In the genomic region with DNA sequence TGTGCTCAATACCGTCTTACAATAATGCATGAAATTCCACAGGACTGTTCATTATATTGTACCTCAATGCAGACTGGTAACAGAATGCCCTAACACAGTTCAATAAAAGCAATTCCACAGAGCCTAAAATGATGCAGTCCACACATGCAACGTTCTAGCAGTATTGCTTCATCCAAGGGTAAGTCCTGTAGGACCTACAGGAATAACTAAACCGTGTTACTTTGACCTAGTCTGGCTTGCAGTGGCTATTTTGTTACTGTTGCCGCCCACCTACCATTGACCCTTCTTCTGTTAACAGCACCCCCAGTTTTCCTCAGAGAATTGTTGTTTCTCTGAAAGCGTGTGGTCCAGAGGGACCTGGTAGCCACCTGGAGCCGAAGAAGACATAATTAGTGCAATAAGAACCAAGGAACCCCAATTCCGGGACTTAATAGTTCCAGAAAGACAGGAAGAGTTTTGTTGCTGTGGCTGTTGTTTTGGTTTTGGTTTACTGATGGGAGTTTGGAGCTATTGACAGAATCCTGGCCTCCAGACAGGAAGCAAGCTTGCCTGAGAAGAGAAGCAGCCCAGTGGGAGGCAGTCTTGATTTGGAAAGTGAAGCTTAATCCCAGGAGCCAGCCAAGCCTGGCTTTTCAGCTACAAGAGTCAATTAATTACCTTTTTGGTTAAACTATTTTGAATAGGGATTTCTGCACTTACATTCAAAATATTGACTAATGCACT, we compare ENCODE assay signal across 14 cellular contexts.
DNase-seq lines count a peak whose midpoint lies in the region; ATAC-seq and TF ChIP-seq lines count a peak whose summit lies in the region.
"Had no signal": no experiment of that assay in that cellular context is flagged by ENCODE, and none has a peak within 500 bp of the region (broad histone marks: within the 10 kb centered on the region; RNA-seq: fewer than 3 reads in every experiment).

No MANE protein-coding gene starts in this region.

- H3K27me3 Mint-ChIP-seq in endodermal cell (ENCODE audit: insufficient read depth) = no peaks in the 10 kb centered on the region
- no peaks in the 10 kb centered on the region for H3K27me3 Mint-ChIP-seq in T-helper 2 cell treated with Interferon-gamma antibody and Interleukin-4, amounts not matched to agents 5 μg/mL and 100 μg/mL, for 36 hours (ENCODE audit: low read depth)
- H3K27me3 Mint-ChIP-seq: activated naive CD8-positive, alpha-beta T cell treated with anti-CD3 and anti-CD28 coated beads, Interleukin-2, amount 10 ng/mL, durations not matched to agents 7 days and 5 days had no signal

- H2BK5ac ChIP-seq in mesenchymal stem cell (ENCODE audit: low read depth, low read length, poor library complexity, severe bottlenecking) = no peak overlapping the region

- H3K36me3 Mint-ChIP-seq in endodermal cell (ENCODE audit: low read depth) = peaks cover 2% of the 10 kb centered on the region
- H3K36me3 Mint-ChIP-seq in T-helper 2 cell treated with Interferon-gamma antibody and Interleukin-4, amounts not matched to agents 5 μg/mL and 100 μg/mL, for 36 hours (ENCODE audit: low read depth) = no peaks in the 10 kb centered on the region
- H3K36me3 Mint-ChIP-seq: activated naive CD8-positive, alpha-beta T cell treated with anti-CD3 and anti-CD28 coated beads, Interleukin-2, amount 10 ng/mL, durations not matched to agents 7 days and 5 days had no signal

- no peak overlapping the region for H4K8ac ChIP-seq in mesenchymal stem cell (ENCODE audit: low read length)

- WGBS in endodermal cell (ENCODE audit: insufficient coverage in 1 of 2, insufficient read length in 1 of 2), 2 experiments = 90 to 93% methylated on average over 7 of the region's 7 CpGs
- 91% methylated on average over 7 of the region's 7 CpGs for WGBS in mesenchymal stem cell

- H3K4me3 ChIP-seq in MG63 (no peak overlapping the region), endodermal cell (ENCODE audit: low read length) (no peak overlapping the region), mesenchymal stem cell (ENCODE audit: insufficient read depth in 1 of 2, low read depth in 1 of 2, low read length in 2 of 2) (peak overlapping the region in 1 of 2 experiments; percentile 10)
- H3K4me3 ChIP-seq: heart right ventricle, mucosa of descending colon, thyroid gland had no signal

- peak overlapping the region; percentile 23 for H2AK5ac ChIP-seq in mesenchymal stem cell (ENCODE audit: low read length, severe bottlenecking)

- H3K14ac ChIP-seq in mesenchymal stem cell (ENCODE audit: low read length in 2 of 2) = no peak overlapping the region

- peaks cover 7% of the 10 kb centered on the region for H3K4me1 Mint-ChIP-seq in endodermal cell
- H3K4me1 Mint-ChIP-seq in T-helper 2 cell treated with Interferon-gamma antibody and Interleukin-4, amounts not matched to agents 5 μg/mL and 100 μg/mL, for 36 hours (ENCODE audit: low read depth) = no peaks in the 10 kb centered on the region
- H3K4me1 Mint-ChIP-seq: activated naive CD8-positive, alpha-beta T cell treated with anti-CD3 and anti-CD28 coated beads, Interleukin-2, amount 10 ng/mL, durations not matched to agents 7 days and 5 days; T-helper 17 cell had no signal

- H3K9me3 ChIP-seq in MG63 = no peaks in the 10 kb centered on the region
- H3K9me3 ChIP-seq in endodermal cell (ENCODE audit: control insufficient read depth, low read length) = no peaks in the 10 kb centered on the region
- H3K9me3 ChIP-seq in mesenchymal stem cell (ENCODE audit: control insufficient read depth, low read length) = no peaks in the 10 kb centered on the region
- H3K9me3 ChIP-seq: heart right ventricle, mucosa of descending colon, thyroid gland had no signal

- no peak overlapping the region for H3K4ac ChIP-seq in mesenchymal stem cell (ENCODE audit: low read depth in 1 of 2, low read length in 2 of 2)

- no peak for ATAC-seq in HG03565 (IDR thresholded peaks at IDR 0.05; ENCODE audit: unreplicated experiment)
- ATAC-seq in GM18517 (IDR thresholded peaks at IDR 0.05; ENCODE audit: unreplicated experiment) = no peak
- ATAC-seq in HG02938 (IDR thresholded peaks at IDR 0.05; ENCODE audit: unreplicated experiment) = no peak
- ATAC-seq: mucosa of descending colon, sciatic nerve, T-helper 17 cell had no signal

- H3K4me1 ChIP-seq in endodermal cell (ENCODE audit: control insufficient read depth, insufficient read depth, low read length) (no peaks in the 10 kb centered on the region), mesenchymal stem cell (ENCODE audit: control insufficient read depth, insufficient read depth, low read depth, low read length) (peaks cover 8% of the 10 kb centered on the region)

- no peak overlapping the region for H2BK15ac ChIP-seq in mesenchymal stem cell (ENCODE audit: low read depth, poor library complexity, severe bottlenecking)

- H2BK12ac ChIP-seq in mesenchymal stem cell (ENCODE audit: low read length in 2 of 2) = no peak overlapping the region

- no peak overlapping the region for H3K4me3 Mint-ChIP-seq in endodermal cell
- no peak overlapping the region for H3K4me3 Mint-ChIP-seq in T-helper 2 cell treated with Interferon-gamma antibody and Interleukin-4, amounts not matched to agents 5 μg/mL and 100 μg/mL, for 36 hours
- H3K4me3 Mint-ChIP-seq: activated naive CD8-positive, alpha-beta T cell treated with anti-CD3 and anti-CD28 coated beads, Interleukin-2, amount 10 ng/mL, durations not matched to agents 7 days and 5 days; T-helper 17 cell had no signal

- peak; percentile 23 for TF ChIP-seq CTCF in endodermal cell (conservative IDR thresholded peaks at IDR 0.05)

- H3K27me3 ChIP-seq in MG63 = no peaks in the 10 kb centered on the region
- H3K27me3 ChIP-seq in endodermal cell (ENCODE audit: control insufficient read depth, insufficient read depth, low read length, poor library complexity, severe bottlenecking) = no peaks in the 10 kb centered on the region
- H3K27me3 ChIP-seq in mesenchymal stem cell (ENCODE audit: control insufficient read depth in 1 of 2, insufficient read depth in 1 of 2, low read length in 2 of 2) = no peaks in the 10 kb centered on the region
- H3K27me3 ChIP-seq: heart right ventricle, thyroid gland had no signal

- no peak overlapping the region for H3K9ac ChIP-seq in endodermal cell (ENCODE audit: extremely low read depth, low read length, poor library complexity, severe bottlenecking)
- H3K9ac ChIP-seq in mesenchymal stem cell (ENCODE audit: low read length) = peak overlapping the region; percentile 51

- peaks cover 22% of the 10 kb centered on the region for H3K79me1 ChIP-seq in mesenchymal stem cell (replicated peaks; ENCODE audit: low read length, poor library complexity, severe bottlenecking)

- DNase-seq in AG08395 (ENCODE audit: low spot score) (peak; percentile 2), MG63 (peak; percentile 23), endodermal cell (peak; percentile 80), mesenchymal stem cell (peak; percentile 4)
- no peak for DNase-seq in T-helper 2 cell treated with Interferon-gamma antibody and Interleukin-4, amounts not matched to agents 5 μg/mL and 100 μg/mL, for 36 hours (ENCODE audit: low spot score)
- DNase-seq: activated naive CD8-positive, alpha-beta T cell treated with anti-CD3 and anti-CD28 coated beads, Interleukin-2, amount 10 ng/mL, durations not matched to agents 7 days and 5 days; mucosa of descending colon; T-helper 17 cell had no signal

- H3K36me3 ChIP-seq in MG63 = no peaks in the 10 kb centered on the region
- H3K36me3 ChIP-seq in endodermal cell (ENCODE audit: control insufficient read depth, insufficient read depth, low read length) = no peaks in the 10 kb centered on the region
- H3K36me3 ChIP-seq in mesenchymal stem cell (ENCODE audit: control insufficient read depth in 1 of 2, insufficient read depth in 2 of 2, low read depth in 1 of 2, low read length in 2 of 2) = peaks cover 0 to 2% of the 10 kb centered on the region in 2 experiments
- H3K36me3 ChIP-seq: thyroid gland had no signal

- H4K91ac ChIP-seq in mesenchymal stem cell (ENCODE audit: low read length) = no peak overlapping the region

- peaks cover 3% of the 10 kb centered on the region for H3K9me3 Mint-ChIP-seq in endodermal cell
- no peaks in the 10 kb centered on the region for H3K9me3 Mint-ChIP-seq in T-helper 2 cell treated with Interferon-gamma antibody and Interleukin-4, amounts not matched to agents 5 μg/mL and 100 μg/mL, for 36 hours
- H3K9me3 Mint-ChIP-seq: activated naive CD8-positive, alpha-beta T cell treated with anti-CD3 and anti-CD28 coated beads, Interleukin-2, amount 10 ng/mL, durations not matched to agents 7 days and 5 days had no signal

- no peak overlapping the region for H3K4me2 ChIP-seq in mesenchymal stem cell (ENCODE audit: low read length, poor library complexity, severe bottlenecking)

- H3K18ac ChIP-seq in mesenchymal stem cell (ENCODE audit: low read depth in 1 of 2, low read length in 2 of 2) = no peak overlapping the region

- H3K23ac ChIP-seq in mesenchymal stem cell (ENCODE audit: low read length in 2 of 2) = no peak overlapping the region

- no peak overlapping the region for H2BK120ac ChIP-seq in mesenchymal stem cell (ENCODE audit: low read depth, low read length)

- H3K27ac ChIP-seq in endodermal cell (ENCODE audit: low read depth, low read length) (no peak overlapping the region), mesenchymal stem cell (ENCODE audit: low read length, poor library complexity, severe bottlenecking) (peak overlapping the region; percentile 67)
- H3K27ac ChIP-seq: thyroid gland had no signal

- no peak overlapping the region for H2AFZ ChIP-seq in mesenchymal stem cell (ENCODE audit: low read depth, low read length)

- H3K27ac Mint-ChIP-seq in endodermal cell = peak overlapping the region; percentile 60
- no peak overlapping the region for H3K27ac Mint-ChIP-seq in T-helper 2 cell treated with Interferon-gamma antibody and Interleukin-4, amounts not matched to agents 5 μg/mL and 100 μg/mL, for 36 hours
- H3K27ac Mint-ChIP-seq: activated naive CD8-positive, alpha-beta T cell treated with anti-CD3 and anti-CD28 coated beads, Interleukin-2, amount 10 ng/mL, durations not matched to agents 7 days and 5 days; T-helper 17 cell had no signal
